In genomic region chr21:39452207-39452964, GRCh38 we compare ENCODE assay signal across 11 cellular contexts. TPM values are rescaled to one million over a fixed set of nuclear protein-coding genes. Genes with fewer than 3 reads are reported as not detected.
DNase-seq lines count a peak whose midpoint lies in the region; ATAC-seq, FAIRE-seq and TF ChIP-seq lines count a peak whose summit lies in the region.
"Had no signal": no experiment of that assay in that cellular context is flagged by ENCODE, and none has a peak within 500 bp of the region (broad histone marks: within the 10 kb centered on the region; RNA-seq: fewer than 3 reads in every experiment).

No MANE protein-coding gene starts in this region.

- no peak overlapping the region for H2AFZ ChIP-seq in fibroblast of lung (ENCODE audit: low read length)

- no peak overlapping the region for H3K9ac ChIP-seq in fibroblast of lung (ENCODE audit: insufficient read depth, low read length)
- H3K9ac ChIP-seq: BLaER1 had no signal

- WGBS in small intestine, 3 donors, result 63 to 88% (median 73%) methylated on average over 10 of the region's 10 CpGs

- TF ChIP-seq CTCF in fibroblast of lung (conservative IDR thresholded peaks at IDR 0.05 in 1 of 2, IDR thresholded peaks at IDR 0.05 in 1 of 2; ENCODE audit: low read depth in 1 of 2, low read length in 2 of 2), result no peak

- H3K4me3 ChIP-seq in fibroblast of lung (replicated peaks in 1 of 4; ENCODE audit: control extremely low read depth in 1 of 4, insufficient read depth in 1 of 4, low read depth in 3 of 4, low read length in 4 of 4), result peak overlapping the region in 1 of 4 experiments; percentile 32
- no peak overlapping the region for H3K4me3 ChIP-seq in small intestine (ENCODE audit: low read depth in 1 of 2, low read length in 2 of 2)
- H3K4me3 ChIP-seq: BLaER1, spleen had no signal

- H3K27ac ChIP-seq in fibroblast of lung (ENCODE audit: insufficient read depth, low read length), result no peak overlapping the region
- H3K27ac ChIP-seq in small intestine (ENCODE audit: low read depth in 1 of 2, low read length in 1 of 2), result no peak overlapping the region
- H3K27ac ChIP-seq: BLaER1, spleen had no signal

- ATAC-seq in GM18511 (IDR thresholded peaks at IDR 0.05; ENCODE audit: unreplicated experiment), result no peak

- H3K36me3 ChIP-seq in fibroblast of lung (ENCODE audit: control insufficient read depth, insufficient read depth, low read length), result no peaks in the 10 kb centered on the region
- no peaks in the 10 kb centered on the region for H3K36me3 ChIP-seq in small intestine (ENCODE audit: control insufficient read depth in 2 of 2, insufficient read depth in 2 of 2, low read length in 2 of 2)
- H3K36me3 ChIP-seq: BLaER1, spleen had no signal

- FAIRE-seq in small intestine (lab: Jason Lieb, UNC), result no peak

- H3K4me1 ChIP-seq in fibroblast of lung (ENCODE audit: control insufficient read depth, extremely low read depth, insufficient read depth, low read length) (no peaks in the 10 kb centered on the region), small intestine (ENCODE audit: control insufficient read depth in 2 of 2, insufficient read depth in 1 of 2, low read depth in 1 of 2, low read length in 1 of 2) (no peaks in the 10 kb centered on the region)
- H3K4me1 ChIP-seq: BLaER1, spleen had no signal

- H3K9me3 ChIP-seq in fibroblast of lung (ENCODE audit: control insufficient read depth, insufficient read depth, low read depth, low read length) (no peaks in the 10 kb centered on the region), small intestine (ENCODE audit: control insufficient read depth, low read depth) (no peaks in the 10 kb centered on the region)
- H3K9me3 ChIP-seq: BLaER1, spleen had no signal

- DNase-seq in AG08396 (ENCODE audit: low spot score) (peak; percentile 36), RPMI7951 (ENCODE audit: low read depth) (peak; percentile 12), fibroblast of lung (ENCODE audit: low read depth in 2 of 2) (peak; percentile 60 to 81), myocyte (ENCODE audit: low read depth) (peak; percentile 85), DMS114 treated with DMSO at 0.1 percent for 48 hours (lab: John Stamatoyannopoulos, UW; ENCODE audit: unreplicated experiment) (no peak), kidney glomerular epithelial cell (lab: John Stamatoyannopoulos, UW) (no peak), small intestine (no peak)
- DNase-seq: NCI-H1092, spleen had no signal

- no peaks in the 10 kb centered on the region for H3K79me2 ChIP-seq in fibroblast of lung (ENCODE audit: control insufficient read depth, insufficient read depth, low read length)

- no peak overlapping the region for H3K4me2 ChIP-seq in fibroblast of lung (ENCODE audit: extremely low read depth, insufficient read depth, low read length)
- H3K4me2 ChIP-seq: BLaER1 had no signal

- no peaks in the 10 kb centered on the region for H4K20me1 ChIP-seq in fibroblast of lung (ENCODE audit: control insufficient read depth, extremely low read depth, insufficient read depth, low read length)
- H4K20me1 ChIP-seq: BLaER1 had no signal

- peaks cover 4% of the 10 kb centered on the region for H3K27me3 ChIP-seq in fibroblast of lung (ENCODE audit: control insufficient read depth, insufficient read depth, low read length)
- H3K27me3 ChIP-seq in small intestine (ENCODE audit: control insufficient read depth in 2 of 2, insufficient read depth in 2 of 2, low read length in 2 of 2), result no peaks in the 10 kb centered on the region
- H3K27me3 ChIP-seq: BLaER1 had no signal

RNA-seq across cellular contexts. Expression of gene SH3BGR, which starts 0.6 kb away (rescaled TPM):
- total RNA-seq in RPMI7951 (2014; rRNA removed; shearing (Covaris generic)), result 1.2 and 1.3 TPM in 2 replicates
- 3.3 and 6.8 TPM in 2 replicates for total RNA-seq in fibroblast of lung
- 1.6 and 1.8 TPM in 2 replicates for polyA plus RNA-seq in fibroblast of lung
- 1.6 and 2.0 TPM in 2 replicates for polyA plus RNA-seq in fibroblast of lung (2012)
- polyA minus RNA-seq in fibroblast of lung (ENCODE audit: low replicate concordance), result 1.6 TPM in 1 of 2 replicates, not detected in the other
- total RNA-seq in myocyte, result 17.4 and 24.5 TPM in 2 replicates
- polyA plus RNA-seq in myocyte (2012), result 23.8 TPM
- polyA plus RNA-seq in small intestine, result 1 to 10 TPM; 2.6 to 8.7 (median 4.9) TPM

RNA-seq across cellular contexts. Expression of gene LCA5L, which starts 6.8 kb away (rescaled TPM):
- total RNA-seq in RPMI7951 (2014; rRNA removed; shearing (Covaris generic)), result 0.20 and 0.96 TPM in 2 replicates
- 0.51 and 0.66 TPM in 2 replicates for total RNA-seq in fibroblast of lung
- 0.38 and 1.0 TPM in 2 replicates for polyA plus RNA-seq in fibroblast of lung
- 0.46 and 0.76 TPM in 2 replicates for polyA plus RNA-seq in fibroblast of lung (2012)
- 0.94 TPM in 1 of 2 replicates, not detected in the other for polyA minus RNA-seq in fibroblast of lung (ENCODE audit: low replicate concordance)
- 2.2 and 2.7 TPM in 2 replicates for total RNA-seq in myocyte
- 1.6 TPM for polyA plus RNA-seq in myocyte (2012)
- polyA plus RNA-seq in small intestine, result under 1 TPM in 1 of 3 donors, not detected in 2; 0.85 TPM

Comparison
In these comparisons a context has a peak if more than half of its experiments do, and no peak if none do; other contexts are left out.
1. DNase-seq: peak in AG08396 (single experiment), RPMI7951 (single experiment), fibroblast of lung (2 of 2) and myocyte (single experiment); none in DMS114 treated with DMSO at 0.1 percent for 48 hours (single experiment), kidney glomerular epithelial cell (single experiment) and small intestine (single experiment).